In genomic region chr18:13194239-13194638, GRCh38 we compare ENCODE assay signal across 23 cellular contexts. TPM values are rescaled to one million over a fixed set of nuclear protein-coding genes. Genes with fewer than 3 reads are reported as not detected.
DNase-seq lines count a peak whose midpoint lies in the region; ATAC-seq, FAIRE-seq and TF ChIP-seq lines count a peak whose summit lies in the region.
"Had no signal": no experiment of that assay in that cellular context is flagged by ENCODE, and none has a peak within 500 bp of the region (broad histone marks: within the 10 kb centered on the region; RNA-seq: fewer than 3 reads in every experiment).

No MANE protein-coding gene starts in this region.

- H3K23me2 ChIP-seq in H1 (ENCODE audit: low read depth, low read length), result no peaks in the 10 kb centered on the region; the same call in 1 of the 2 replicates

- no peak overlapping the region for H3K4ac ChIP-seq in H1 (replicated peaks; ENCODE audit: insufficient read length, low read depth, low read length)

- no peaks in the 10 kb centered on the region for H3K4me1 Mint-ChIP-seq in activated T-helper 2 cell treated with anti-CD3 and anti-CD28 coated beads, Interferon-gamma antibody, Interleukin-2, Interleukin-4, amounts not matched to agents 10 μg/mL and 5 μg/mL and 100 μg/mL, durations not matched to agents 14 hours and 24 hours and 36 hours (ENCODE audit: low read depth)
- H3K4me1 Mint-ChIP-seq: B cell; CD8-positive, alpha-beta memory T cell had no signal

- no peak overlapping the region for H4K91ac ChIP-seq in H1 (replicated peaks; ENCODE audit: insufficient read length, low read length)

- ATAC-seq in HepG2 (no peak), right lobe of liver (no peak), GM18868 (IDR thresholded peaks at IDR 0.05; ENCODE audit: unreplicated experiment) (no peak), HG02840 (IDR thresholded peaks at IDR 0.05; ENCODE audit: low FRiP score, unreplicated experiment) (no peak)

- no peaks in the 10 kb centered on the region; a peak in 2 of 5 replicates for H3K27me3 ChIP-seq in HepG2 (ENCODE audit: control insufficient read depth in 1 of 2, insufficient read depth in 2 of 2, low read length in 2 of 2)
- H3K27me3 ChIP-seq in right lobe of liver, result no peaks in the 10 kb centered on the region
- H3K27me3 ChIP-seq in Loucy (ENCODE audit: insufficient read depth, low read length, poor library complexity, severe bottlenecking), result no peaks in the 10 kb centered on the region
- no peaks in the 10 kb centered on the region for H3K27me3 ChIP-seq in H1 (replicated peaks in 1 of 4; ENCODE audit: control insufficient read depth in 3 of 4, extremely low read depth in 1 of 4, insufficient read depth in 3 of 4, low read length in 3 of 4)
- H3K27me3 ChIP-seq: BLaER1 had no signal

- FAIRE-seq in HepG2 (lab: Jason Lieb, UNC) (no peak), H1 (lab: Jason Lieb, UNC) (no peak)
- FAIRE-seq: D721Med, GM12891, GM18507 had no signal

- no peak overlapping the region for H3K14ac ChIP-seq in H1 (ENCODE audit: insufficient read length)

- H4K20me1 ChIP-seq in HepG2 (ENCODE audit: insufficient read depth, low read length) (no peaks in the 10 kb centered on the region), Loucy (ENCODE audit: insufficient read depth, low read length, poor library complexity, severe bottlenecking) (no peaks in the 10 kb centered on the region), H1 (replicated peaks in 1 of 2; ENCODE audit: control insufficient read depth in 1 of 2, insufficient read depth in 2 of 2, low read length in 2 of 2) (no peaks in the 10 kb centered on the region)
- H4K20me1 ChIP-seq: BLaER1 had no signal

- no peak overlapping the region for H3K18ac ChIP-seq in H1 (ENCODE audit: extremely low read depth, low read length)

- no peak overlapping the region for H3K27ac Mint-ChIP-seq in activated T-helper 2 cell treated with anti-CD3 and anti-CD28 coated beads, Interferon-gamma antibody, Interleukin-2, Interleukin-4, amounts not matched to agents 10 μg/mL and 5 μg/mL and 100 μg/mL, durations not matched to agents 14 hours and 24 hours and 36 hours
- H3K27ac Mint-ChIP-seq: B cell; CD4-positive, CD25-positive, alpha-beta regulatory T cell; CD8-positive, alpha-beta memory T cell had no signal

- peaks cover 7% of the 10 kb centered on the region for H3K9me3 Mint-ChIP-seq in activated T-helper 2 cell treated with anti-CD3 and anti-CD28 coated beads, Interferon-gamma antibody, Interleukin-2, Interleukin-4, amounts not matched to agents 10 μg/mL and 5 μg/mL and 100 μg/mL, durations not matched to agents 14 hours and 24 hours and 36 hours

- no peaks in the 10 kb centered on the region for H3K36me3 ChIP-seq in HepG2 (replicated peaks in 1 of 2; ENCODE audit: control insufficient read depth in 1 of 2, insufficient read depth in 2 of 2, low read length in 2 of 2)
- no peaks in the 10 kb centered on the region for H3K36me3 ChIP-seq in right lobe of liver
- no peaks in the 10 kb centered on the region for H3K36me3 ChIP-seq in Loucy (ENCODE audit: insufficient read depth, low read length)
- no peaks in the 10 kb centered on the region for H3K36me3 ChIP-seq in H1 (ENCODE audit: control insufficient read depth in 2 of 4, insufficient read depth in 4 of 4, low read length in 3 of 4)
- H3K36me3 ChIP-seq: BLaER1 had no signal

- H4K8ac ChIP-seq in H1 (ENCODE audit: extremely low read depth, insufficient read depth, low read length), result no peak overlapping the region

- CTCF ChIA-PET in HepG2 (lab: Yijun Ruan, JAX; ENCODE audit: low intra/inter-chr PET ratio, low total read pairs), result no interaction called here
- CTCF ChIA-PET in H1 (lab: Charles Lee; ENCODE audit: partially characterized antibody), result no interaction called here

- H2BK12ac ChIP-seq in H1 (ENCODE audit: low read depth, low read length), result no peak overlapping the region

- H2AFZ ChIP-seq in HepG2 (ENCODE audit: low read length) (no peak overlapping the region), Loucy (ENCODE audit: low read length) (0 out of 2 replicates have a peak overlapping the region, but pooled peaks have one; percentile 20), H1 (ENCODE audit: low read length) (no peak overlapping the region)

- no peak overlapping the region for H3K4me2 ChIP-seq in HepG2 (ENCODE audit: low read depth, low read length)
- no peak overlapping the region for H3K4me2 ChIP-seq in Loucy (ENCODE audit: low read depth, low read length, poor library complexity, severe bottlenecking)
- H3K4me2 ChIP-seq in H1 (ENCODE audit: insufficient read depth in 1 of 2, low read depth in 2 of 2, low read length in 2 of 2), result no peak overlapping the region
- H3K4me2 ChIP-seq: BLaER1 had no signal

- DNase-seq in HepG2 (ENCODE audit: low spot score) (no peak), right lobe of liver (no peak), H1 (ENCODE audit: low read depth in 1 of 2, low spot score in 2 of 2) (no peak)
- no peak for DNase-seq in activated T-helper 2 cell treated with anti-CD3 and anti-CD28 coated beads, Interferon-gamma antibody, Interleukin-2, Interleukin-4, amounts not matched to agents 10 μg/mL and 5 μg/mL and 100 μg/mL, durations not matched to agents 14 hours and 24 hours and 36 hours (ENCODE audit: low spot score)
- DNase-seq: CD4-positive, CD25-positive, alpha-beta regulatory T cell; CD8-positive, alpha-beta memory T cell; DMS153; DMS79; EL; GDM1; GOT3; H7; HCEC 1CT had no signal

- H3K9me2 ChIP-seq in Loucy (replicated peaks; ENCODE audit: low read depth, low read length), result no peaks in the 10 kb centered on the region

- WGBS in HepG2 (ENCODE audit: low lambda C conversion rate), result 35% methylated on average over 2 of the region's 2 CpGs
- 38% methylated on average over 2 of the region's 2 CpGs for WGBS in right lobe of liver (ENCODE audit: insufficient coverage, low coverage, low lambda C conversion rate, missing lambda C conversion rate)
- 82% methylated on average over 2 of the region's 2 CpGs; no CpG with 5 or more reads in 1 of the 2 experiments for WGBS in H1 (ENCODE audit: extremely low coverage in 1 of 2, insufficient coverage in 1 of 2, insufficient read length in 1 of 2, insufficient replicate concordance in 2 of 2, low coverage in 1 of 2, low lambda C conversion rate in 2 of 2, missing lambda C conversion rate in 1 of 2), 2 experiments

- intact Hi-C loops in HepG2 (cut with micrococcal nuclease; ENCODE audit: unreplicated experiment), result no loop called here
- intact Hi-C loops in right lobe of liver (cut with DNase I), result no loop called here
- intact Hi-C loops in activated T-helper 2 cell treated with anti-CD3 and anti-CD28 coated beads, Interferon-gamma antibody, Interleukin-2, Interleukin-4, amounts not matched to agents 10 μg/mL and 5 μg/mL and 100 μg/mL, durations not matched to agents 14 hours and 24 hours and 36 hours (cut with micrococcal nuclease), result no loop called here

- H2BK20ac ChIP-seq in H1 (ENCODE audit: low read length), result no peak overlapping the region

- H4K5ac ChIP-seq in H1 (ENCODE audit: insufficient read length, low read depth, low read length), result no peak overlapping the region

- POLR2A ChIA-PET in HepG2 (lab: Yijun Ruan, JAX) (no interaction called here), H1 (lab: Charles Lee; ENCODE audit: partially characterized antibody) (no interaction called here)

- H3K79me2 ChIP-seq in HepG2 (ENCODE audit: insufficient read depth, low read length) (no peaks in the 10 kb centered on the region), Loucy (ENCODE audit: insufficient read depth, low read length) (no peaks in the 10 kb centered on the region), H1 (ENCODE audit: control insufficient read depth in 1 of 2, insufficient read depth in 2 of 2, low read length in 2 of 2) (no peaks in the 10 kb centered on the region)

- H3F3A ChIP-seq in Loucy (ENCODE audit: low read depth), result no peaks in the 10 kb centered on the region

- peaks cover 7% of the 10 kb centered on the region for H3K36me3 Mint-ChIP-seq in activated T-helper 2 cell treated with anti-CD3 and anti-CD28 coated beads, Interferon-gamma antibody, Interleukin-2, Interleukin-4, amounts not matched to agents 10 μg/mL and 5 μg/mL and 100 μg/mL, durations not matched to agents 14 hours and 24 hours and 36 hours (ENCODE audit: low read depth)

- H2BK5ac ChIP-seq in H1 (ENCODE audit: low read depth, low read length), result no peak overlapping the region

- H3K9me3 ChIP-seq in HepG2 (ENCODE audit: low read length) (peaks cover 5% of the 10 kb centered on the region), right lobe of liver (no peaks in the 10 kb centered on the region), Loucy (ENCODE audit: insufficient read depth, low read depth, low read length) (0 out of 2 replicates have a peak, but pooled peaks cover 4% of the 10 kb centered on the region), H1 (ENCODE audit: insufficient read depth in 2 of 2, low read depth in 1 of 2, low read length in 1 of 2) (peaks cover under 1 to 3% of the 10 kb centered on the region in 2 experiments; a peak in 3 of 4 replicates)

- no peaks in the 10 kb centered on the region for H3K79me1 ChIP-seq in H1 (ENCODE audit: low read depth, low read length)

- TF ChIP-seq POLR2A in HepG2 (IDR thresholded peaks at IDR 0.05; ENCODE audit: insufficient read depth in 1 of 2, low read depth in 2 of 2, low read length in 2 of 2), result no peak
- TF ChIP-seq POLR2A in right lobe of liver (IDR thresholded peaks at IDR 0.05), result no peak
- no peak for TF ChIP-seq POLR2A in H1 (IDR thresholded peaks at IDR 0.05; ENCODE audit: control extremely low read depth in 1 of 2, low read depth in 2 of 2, low read length in 2 of 2)

- no peak overlapping the region for H3K4me3 Mint-ChIP-seq in activated T-helper 2 cell treated with anti-CD3 and anti-CD28 coated beads, Interferon-gamma antibody, Interleukin-2, Interleukin-4, amounts not matched to agents 10 μg/mL and 5 μg/mL and 100 μg/mL, durations not matched to agents 14 hours and 24 hours and 36 hours (ENCODE audit: low read depth)
- H3K4me3 Mint-ChIP-seq: B cell; CD4-positive, CD25-positive, alpha-beta regulatory T cell; CD8-positive, alpha-beta memory T cell had no signal

- H3K27ac ChIP-seq in HepG2 (ENCODE audit: extremely low read length, insufficient read depth, low read length) (no peak overlapping the region), right lobe of liver (no peak overlapping the region), H1 (ENCODE audit: low read depth, low read length) (no peak overlapping the region)
- H3K27ac ChIP-seq: BLaER1, C4-2B had no signal

- H2BK15ac ChIP-seq in H1 (ENCODE audit: low read length), result no peak overlapping the region

- TF ChIP-seq EP300 in HepG2 (IDR thresholded peaks at IDR 0.05; ENCODE audit: low read depth in 2 of 2, low read length in 2 of 2) (no peak), HepG2 (CRISPR knock-in tag; IDR thresholded peaks at IDR 0.05; ENCODE audit: borderline replicate concordance) (no peak), H1 (IDR thresholded peaks at IDR 0.05; ENCODE audit: borderline replicate concordance in 1 of 2, low read depth in 2 of 2, low read length in 2 of 2) (no peak)

- H3K23ac ChIP-seq in H1 (ENCODE audit: insufficient read length), result no peak overlapping the region

- no peak overlapping the region for H3K4me3 ChIP-seq in HepG2 (replicated peaks in 1 of 3; ENCODE audit: insufficient read depth in 1 of 3, low read depth in 2 of 3, low read length in 3 of 3)
- H3K4me3 ChIP-seq in right lobe of liver, result no peak overlapping the region
- no peak overlapping the region for H3K4me3 ChIP-seq in Loucy (ENCODE audit: low read length, poor library complexity, severe bottlenecking)
- no peak overlapping the region for H3K4me3 ChIP-seq in H1 (ENCODE audit: extremely low read depth in 1 of 4, insufficient read depth in 2 of 4, low read depth in 3 of 4, low read length in 4 of 4)
- H3K4me3 ChIP-seq: BLaER1 had no signal

- BruUV-seq in HepG2 (replicated peaks; lab: Mats Ljungman, UMichigan), result no TSS peak

- no peak overlapping the region for H3K56ac ChIP-seq in H1 (replicated peaks; ENCODE audit: insufficient read length, low read depth, low read length)

- peaks cover 12% of the 10 kb centered on the region for H3K4me1 ChIP-seq in HepG2 (ENCODE audit: insufficient read depth, low read length)
- no peaks in the 10 kb centered on the region for H3K4me1 ChIP-seq in right lobe of liver
- no peaks in the 10 kb centered on the region for H3K4me1 ChIP-seq in Loucy (ENCODE audit: insufficient read depth, low read length, poor library complexity, severe bottlenecking)
- H3K4me1 ChIP-seq in H1 (replicated peaks in 1 of 4; ENCODE audit: control insufficient read depth in 3 of 4, insufficient read depth in 4 of 4, low read length in 3 of 4), result peaks cover 0 to 3% (median 2%) of the 10 kb centered on the region in 4 experiments; a peak in 2 of 7 replicates

- H3K9ac ChIP-seq in HepG2 (ENCODE audit: insufficient read depth, low read depth, low read length), result no peak overlapping the region
- no peak overlapping the region for H3K9ac ChIP-seq in Loucy (ENCODE audit: low read depth, low read length, poor library complexity, severe bottlenecking)
- H3K9ac ChIP-seq in H1 (replicated peaks in 1 of 4; ENCODE audit: extremely low read depth in 1 of 4, low read depth in 3 of 4, low read length in 3 of 4), result no peak overlapping the region
- H3K9ac ChIP-seq: BLaER1 had no signal

- TF ChIP-seq RAD21 in HepG2 (CRISPR knock-in tag; IDR thresholded peaks at IDR 0.05) (no peak), H1 (IDR thresholded peaks at IDR 0.05 in 1 of 2, conservative IDR thresholded peaks at IDR 0.05 in 1 of 2; ENCODE audit: low read depth in 2 of 2, low read length in 2 of 2) (no peak)

- no peak overlapping the region for H2BK120ac ChIP-seq in H1 (replicated peaks; ENCODE audit: low read depth, low read length)

- TF ChIP-seq CTCF in HepG2 (CRISPR knock-in tag; IDR thresholded peaks at IDR 0.05), result no peak
- no peak for TF ChIP-seq CTCF in right lobe of liver (IDR thresholded peaks at IDR 0.05)
- TF ChIP-seq CTCF in Loucy (conservative IDR thresholded peaks at IDR 0.05; ENCODE audit: low read length), result no peak
- TF ChIP-seq CTCF in H1 (IDR thresholded peaks at IDR 0.05; ENCODE audit: control extremely low read depth in 1 of 3, insufficient read depth in 1 of 3, low read depth in 1 of 3, low read length in 3 of 3), result no peak

- H2AK5ac ChIP-seq in H1 (ENCODE audit: low read depth, low read length), result no peak overlapping the region

- peaks cover 30% of the 10 kb centered on the region for H3K27me3 Mint-ChIP-seq in activated T-helper 2 cell treated with anti-CD3 and anti-CD28 coated beads, Interferon-gamma antibody, Interleukin-2, Interleukin-4, amounts not matched to agents 10 μg/mL and 5 μg/mL and 100 μg/mL, durations not matched to agents 14 hours and 24 hours and 36 hours (ENCODE audit: low read depth)

- in situ Hi-C loops in HepG2 (cut with HindIII; ENCODE audit: extremely low pct_ligation_motif_present, low pct_unique_long_range_greater_than_20kb), result no loop called here

RNA-seq across cellular contexts. Expression of gene LDLRAD4, which starts 24.3 kb away (rescaled TPM):
- total RNA-seq in HepG2 (2016; rRNA removed; fragmentation: Illumina TruSeq; extraction: Trizol) (10.4 and 13.6 TPM in 2 replicates), right lobe of liver (10 to 100 TPM; 10.6 to 66.4 (median 18.7) TPM)
- 6.1 and 8.9 TPM in 2 replicates for total RNA-seq in HepG2 (2016; cell fraction: cytosol; rRNA removed; fragmentation: Illumina TruSeq; extraction: Trizol; ENCODE audit: low read depth)
- total RNA-seq in HepG2 (2016; cell fraction: insoluble cytoplasmic fraction; rRNA removed; fragmentation: Illumina TruSeq; extraction: Trizol), result 12.4 and 15.9 TPM in 2 replicates
- 11.2 and 12.8 TPM in 2 replicates for total RNA-seq in HepG2 (2016; cell fraction: membrane; rRNA removed; fragmentation: Illumina TruSeq; extraction: Trizol)
- 18.3 and 32.5 TPM in 2 replicates for total RNA-seq in HepG2 (2016; cell fraction: nucleus; rRNA removed; fragmentation: Illumina TruSeq; extraction: Trizol)
- polyA plus RNA-seq in HepG2 (2011; rRNA removed) (11.8 and 20.9 TPM in 2 replicates), H1 (2011; rRNA removed) (0.77 and 1.1 TPM in 2 replicates)
- polyA plus RNA-seq in HepG2 (2011; cell fraction: cytosol; rRNA removed), result 7.9 and 14.0 TPM in 2 replicates
- polyA plus RNA-seq in HepG2 (2011; cell fraction: nucleus; rRNA removed), result 35.4 and 60.5 TPM in 2 replicates
- polyA plus RNA-seq in HepG2 (2012), result 7.9 and 15.6 TPM in 2 replicates
- 9.0 and 9.7 TPM in 2 replicates for polyA plus RNA-seq in HepG2 (2016; cell fraction: cytosol; fragmentation: Illumina TruSeq; extraction: Trizol; ENCODE audit: low read depth)
- polyA plus RNA-seq in HepG2 (2016; cell fraction: insoluble cytoplasmic fraction; fragmentation: Illumina TruSeq; extraction: Trizol; ENCODE audit: low read depth), result 12.7 and 13.9 TPM in 2 replicates
- polyA plus RNA-seq in HepG2 (2016; cell fraction: membrane; fragmentation: Illumina TruSeq; extraction: Trizol; ENCODE audit: low read depth), result 12.9 and 14.9 TPM in 2 replicates
- polyA plus RNA-seq in HepG2 (2016; cell fraction: nucleus; fragmentation: Illumina TruSeq; extraction: Trizol; ENCODE audit: insufficient read depth, low read depth), result 20.5 and 30.2 TPM in 2 replicates
- 0.19 and 17.1 TPM in 2 replicates for polyA minus RNA-seq in HepG2 (2011; rRNA and poly(A)+ RNA removed; ENCODE audit: low replicate concordance)
- polyA minus RNA-seq in HepG2 (2011; cell fraction: cytosol; rRNA and poly(A)+ RNA removed), result 5.8 and 10.2 TPM in 2 replicates
- polyA minus RNA-seq in HepG2 (2011; cell fraction: nucleus; rRNA and poly(A)+ RNA removed), result 34.9 and 52.0 TPM in 2 replicates
- total RNA-seq in H1 (2021; fragmentation: NEBNext Ultra II Directional; extraction: Animal tissue kit (Norgen Biotek cat#: 25700)), result 1.2 and 1.4 TPM in 2 replicates
- polyA plus RNA-seq in H1 (2011; cell fraction: cytosol; rRNA removed), result 0.88 TPM
- 1.6 TPM for polyA plus RNA-seq in H1 (2011; cell fraction: nucleus; rRNA removed)
- 0.51 to 0.81 TPM (median 0.66 TPM) in 4 replicates for polyA plus RNA-seq in H1 (2012, experiment 1 of 2)
- polyA plus RNA-seq in H1 (2012, experiment 2 of 2), result 0.22 TPM
- 0.57 TPM for polyA plus RNA-seq in H1 (2013, experiment 1 of 2)
- polyA plus RNA-seq in H1 (2013, experiment 2 of 2), result 0.46 TPM
- polyA minus RNA-seq in H1 (2011; rRNA and poly(A)+ RNA removed), result 0.68 and 1.8 TPM in 2 replicates
- polyA minus RNA-seq in H1 (2011; cell fraction: cytosol; rRNA and poly(A)+ RNA removed), result 1.0 TPM
- polyA minus RNA-seq in H1 (2011; cell fraction: nucleus; rRNA and poly(A)+ RNA removed), result 4.1 TPM
- 30.5 and 32.7 TPM in 2 replicates for total RNA-seq in activated T-helper 2 cell treated with anti-CD3 and anti-CD28 coated beads, Interferon-gamma antibody, Interleukin-2, Interleukin-4, amounts not matched to agents 10 μg/mL and 5 μg/mL and 100 μg/mL, durations not matched to agents 14 hours and 24 hours and 36 hours
- polyA plus RNA-seq: AG04450 had no signal

Comparison
In these comparisons a context has a peak if more than half of its experiments do, and no peak if none do; other contexts are left out.
1. Of the 41 proteins assayed by ChIP-seq in both HepG2 and H1: peak only in HepG2: none; only in H1: none; in both: RFX5; in neither: 39; mixed calls (peak in some experiments, not most) for 1.